In genomic region chr1:85090225-85090624, GRCh38 we compare ENCODE assay signal across 22 cellular contexts. TPM values are rescaled to one million over a fixed set of nuclear protein-coding genes. Genes with fewer than 3 reads are reported as not detected.
"Had no signal": no experiment of that assay in that cellular context is flagged by ENCODE, and none has a peak within 500 bp of the region (broad histone marks: within the 10 kb centered on the region; RNA-seq: fewer than 3 reads in every experiment).

No MANE protein-coding gene starts in this region.

- H3K4me3 Mint-ChIP-seq: natural killer cell; neural crest cell; stimulated activated effector memory CD8-positive, alpha-beta T cell treated with anti-CD3 and anti-CD28 coated beads, Interleukin-12 subunit alpha, Interleukin-12 subunit beta, amount 100 ng/mL, for 72 hours; stimulated activated naive CD8-positive, alpha-beta T cell treated with anti-CD3 and anti-CD28 coated beads, Interleukin-15, Interleukin-2, amounts not matched to agents 100 ng/mL and 50 ng/mL, for 24 hours had no signal

- H3K36me3 ChIP-seq: esophagus muscularis mucosa, gastrocnemius medialis, left lung, lower lobe of right lung, pancreas, right lobe of liver, tibial artery, upper lobe of right lung, vagina had no signal

- H3K4me3 ChIP-seq: esophagus muscularis mucosa, gastrocnemius medialis, left lung, lower lobe of right lung, pancreas, right lobe of liver, tibial artery, upper lobe of right lung, vagina had no signal

- H3K27me3 ChIP-seq: esophagus muscularis mucosa, gastrocnemius medialis, left lung, pancreas, right lobe of liver, tibial artery, upper lobe of right lung, vagina had no signal

- H3K9me3 ChIP-seq: esophagus muscularis mucosa, gastrocnemius medialis, left lung, lower lobe of right lung, pancreas, right lobe of liver, tibial artery, upper lobe of right lung, vagina had no signal

- H3K4me1 Mint-ChIP-seq: neural crest cell had no signal

- H3K9me3 Mint-ChIP-seq: natural killer cell; neural crest cell; stimulated activated effector memory CD8-positive, alpha-beta T cell treated with anti-CD3 and anti-CD28 coated beads, Interleukin-12 subunit alpha, Interleukin-12 subunit beta, amount 100 ng/mL, for 72 hours; stimulated activated naive CD8-positive, alpha-beta T cell treated with anti-CD3 and anti-CD28 coated beads, Interleukin-15, Interleukin-2, amounts not matched to agents 100 ng/mL and 50 ng/mL, for 24 hours had no signal

- DNase-seq: effector memory CD4-positive, alpha-beta T cell; gastrocnemius medialis; islet precursor cell; left lung; lower lobe of right lung; mesendoderm; natural killer cell; nucleus accumbens; pancreas; right lobe of liver; stimulated activated CD4-positive, alpha-beta T cell treated with anti-CD3 and anti-CD28 coated beads, Interleukin-4, amount 100 ng/mL, for 1 hour; stimulated activated CD8-positive, alpha-beta memory T cell treated with anti-CD3 and anti-CD28 coated beads, Interleukin-4, amount 100 ng/mL, for 48 hours; tibial artery; upper lobe of right lung had no signal

- H3K27ac ChIP-seq: epithelial cell of prostate, esophagus muscularis mucosa, gastrocnemius medialis, left lung, lower lobe of right lung, pancreas, right lobe of liver, tibial artery, upper lobe of right lung, vagina had no signal

- H3K36me3 Mint-ChIP-seq: natural killer cell; stimulated activated effector memory CD8-positive, alpha-beta T cell treated with anti-CD3 and anti-CD28 coated beads, Interleukin-12 subunit alpha, Interleukin-12 subunit beta, amount 100 ng/mL, for 72 hours had no signal

- H3K27me3 Mint-ChIP-seq: progenitor cell of endocrine pancreas had no signal

- ATAC-seq: gastrocnemius medialis; left lung; lower lobe of right lung; natural killer cell; pancreas; right lobe of liver; stimulated activated effector memory CD8-positive, alpha-beta T cell treated with anti-CD3 and anti-CD28 coated beads, Interleukin-12 subunit alpha, Interleukin-12 subunit beta, amount 100 ng/mL, for 72 hours; upper lobe of right lung had no signal

- H3K4me1 ChIP-seq: gastrocnemius medialis, left lung, lower lobe of right lung, pancreas, right lobe of liver, tibial artery, upper lobe of right lung, vagina had no signal

- H3K27ac Mint-ChIP-seq: natural killer cell; progenitor cell of endocrine pancreas; stimulated activated effector memory CD8-positive, alpha-beta T cell treated with anti-CD3 and anti-CD28 coated beads, Interleukin-12 subunit alpha, Interleukin-12 subunit beta, amount 100 ng/mL, for 72 hours; stimulated activated naive CD8-positive, alpha-beta T cell treated with anti-CD3 and anti-CD28 coated beads, Interleukin-15, Interleukin-2, amounts not matched to agents 100 ng/mL and 50 ng/mL, for 24 hours had no signal

RNA-seq across cellular contexts. Expression of gene MCOLN3, which starts 41.9 kb away (rescaled TPM):
- total RNA-seq: natural killer cell, temporal lobe had no signal
